In the genomic region with DNA sequence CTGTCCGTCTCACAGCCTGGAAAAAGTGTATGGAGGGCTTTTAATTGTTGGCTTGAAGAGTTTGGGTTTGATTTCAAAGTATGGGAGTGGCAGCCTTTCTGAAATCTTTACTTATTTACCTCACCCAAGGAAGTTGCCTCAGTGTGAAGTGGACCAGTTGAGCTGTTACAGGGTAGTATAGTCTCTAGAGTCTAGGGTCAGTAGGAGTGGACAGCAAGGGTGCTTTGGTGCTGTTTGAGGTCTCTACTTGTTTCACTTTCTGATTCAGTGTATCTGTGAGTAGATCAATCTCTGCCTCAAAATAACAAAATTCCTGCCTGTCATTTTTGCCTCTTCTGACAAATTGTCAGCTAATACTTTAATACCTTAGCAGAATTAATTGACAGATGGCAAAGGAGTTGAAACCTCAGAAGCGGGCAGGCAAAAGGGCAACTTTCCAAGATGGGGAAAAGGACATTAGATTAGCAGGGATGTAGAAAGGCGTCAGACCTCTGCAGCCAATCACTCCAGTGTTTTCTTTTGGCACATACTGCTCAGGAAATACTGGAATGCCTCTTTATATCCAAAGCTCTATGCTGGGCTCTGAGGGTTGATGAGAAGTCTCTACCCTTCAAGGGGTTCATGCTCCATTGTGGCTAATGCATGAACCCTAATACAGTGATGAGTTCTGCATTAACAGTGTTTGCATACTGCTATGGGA, we compare ENCODE assay signal across 13 cellular contexts. TPM values are rescaled to one million over a fixed set of nuclear protein-coding genes. Genes with fewer than 3 reads are reported as not detected.
DNase-seq lines count a peak whose midpoint lies in the region; ATAC-seq, FAIRE-seq and TF ChIP-seq lines count a peak whose summit lies in the region.
"Had no signal": no experiment of that assay in that cellular context is flagged by ENCODE, and none has a peak within 500 bp of the region (broad histone marks: within the 10 kb centered on the region; RNA-seq: fewer than 3 reads in every experiment).

No MANE protein-coding gene starts in this region.

- SMC1A ChIA-PET in GM12878 (lab: Charles Lee; ENCODE audit: uncharacterized antibody, unreplicated experiment), result interaction anchor here (0.7 to 2.9 kb wide), 8 partner anchors 10 to 46 kb away, joined by 3 to 10 read pairs (median 3); no protein-coding TSS in a partner anchor

- DNase-seq in AG04450 (ENCODE audit: low read depth, low spot score), result no peak
- peak; percentile 35 for DNase-seq in DMS 273 treated with DMSO at 0.1 percent for 48 hours (lab: John Stamatoyannopoulos, UW)
- DNase-seq in GM12878 (ENCODE audit: low read depth, low spot score), result no peak
- DNase-seq in hepatic stellate cell (ENCODE audit: low spot score), result no peak
- DNase-seq in mesendoderm, result no peak
- DNase-seq in iPS-NIHi7 (ENCODE audit: extremely low spot score), result no peak
- DNase-seq in foreskin melanocyte, result no peak
- DNase-seq: H9, KG1, NCI-H1694, small intestine had no signal

- no peak overlapping the region for H3K4me3 ChIP-seq in AG04450 (ENCODE audit: low read depth, low read length)
- H3K4me3 ChIP-seq in GM12878, result peak overlapping the region; percentile 48; the same call in 1 of the 2 replicates
- H3K4me3 ChIP-seq in liver (ENCODE audit: low read depth in 1 of 3, low read length in 3 of 3), result peak overlapping the region in 1 of 3 donors; percentile 15
- H3K4me3 ChIP-seq in mesendoderm (ENCODE audit: low read length), result no peak overlapping the region

- no peak overlapping the region for H3K4ac ChIP-seq in mesendoderm (ENCODE audit: low read depth, low read length)

- no peak overlapping the region for H3K9ac ChIP-seq in GM12878 (ENCODE audit: control insufficient read depth, insufficient read depth, low read length)
- no peak overlapping the region for H3K9ac ChIP-seq in liver (ENCODE audit: low read depth in 1 of 2, low read length in 2 of 2)
- H3K9ac ChIP-seq in mesendoderm (ENCODE audit: low read length), result no peak overlapping the region

- POLR2A ChIA-PET in AG04450 (lab: Yijun Ruan, JAX), result no interaction called here
- POLR2A ChIA-PET in GM12878 (lab: Charles Lee), result interaction anchor here (1.1 to 1.9 kb wide), 3 partner anchors 12 to 29 kb away, joined by 4 read pairs; no protein-coding TSS in a partner anchor

- no peak overlapping the region for H2AFZ ChIP-seq in GM12878 (ENCODE audit: control insufficient read depth, low read depth, low read length)

- no peak for TF ChIP-seq RAD21 in GM12878 (IDR thresholded peaks at IDR 0.05; ENCODE audit: insufficient read depth, low read depth, low read length)
- no peak for TF ChIP-seq RAD21 in liver (IDR thresholded peaks at IDR 0.05)

- H2AK5ac ChIP-seq in mesendoderm (ENCODE audit: low read length), result no peak overlapping the region

- RAD21 ChIA-PET in GM12878 (lab: Charles Lee; ENCODE audit: unreplicated experiment), result interaction anchor here (1.1 to 1.7 kb wide), 3 partner anchors 20 to 44 kb away, joined by 3 to 5 read pairs (median 3); a partner anchor contains a TSS

- intact Hi-C loops in GM12878 (cut with micrococcal nuclease; ENCODE audit: unreplicated experiment), result no loop called here

- H3K9me3 ChIP-seq in AG04450 (ENCODE audit: control insufficient read depth, insufficient read depth, low read length), result no peaks in the 10 kb centered on the region
- H3K9me3 ChIP-seq in GM12878 (replicated peaks; ENCODE audit: control insufficient read depth, insufficient read depth, low read length), result no peaks in the 10 kb centered on the region
- no peaks in the 10 kb centered on the region for H3K9me3 ChIP-seq in liver (ENCODE audit: control insufficient read depth in 4 of 4, low read length in 3 of 4)

- H3K27me3 ChIP-seq in AG04450 (ENCODE audit: control insufficient read depth, insufficient read depth, low read length) (no peaks in the 10 kb centered on the region), GM12878 (replicated peaks in 1 of 2; ENCODE audit: control insufficient read depth in 2 of 2, insufficient read depth in 2 of 2, low read length in 1 of 2) (no peaks in the 10 kb centered on the region), liver (ENCODE audit: control insufficient read depth in 4 of 4, insufficient read depth in 4 of 4, low read length in 3 of 4) (no peaks in the 10 kb centered on the region), mesendoderm (ENCODE audit: insufficient read depth, low read length, poor library complexity) (no peaks in the 10 kb centered on the region)

- H4K8ac ChIP-seq in mesendoderm (ENCODE audit: low read depth, low read length), result no peak overlapping the region

- no peak overlapping the region for H2BK120ac ChIP-seq in mesendoderm (ENCODE audit: low read depth, low read length)

- H3K4me1 ChIP-seq in GM12878 (ENCODE audit: control insufficient read depth, insufficient read depth, low read length) (no peaks in the 10 kb centered on the region), liver (ENCODE audit: control insufficient read depth in 4 of 4, insufficient read depth in 4 of 4, low read length in 3 of 4) (peaks cover 10 to 61% (median 60%) of the 10 kb centered on the region in 4 donors), mesendoderm (ENCODE audit: control insufficient read depth, low read depth, low read length) (no peaks in the 10 kb centered on the region)

- no peak for TF ChIP-seq EP300 in GM12878 (IDR thresholded peaks at IDR 0.05; ENCODE audit: borderline replicate concordance in 1 of 2, control insufficient read depth in 1 of 2, low read depth in 2 of 2, low read length in 2 of 2)

- H3K79me2 ChIP-seq in GM12878 (ENCODE audit: control insufficient read depth, insufficient read depth, low read length) (peaks cover 76% of the 10 kb centered on the region), mesendoderm (ENCODE audit: control insufficient read depth, insufficient read depth, low read length) (peaks cover 19% of the 10 kb centered on the region)

- no peak overlapping the region for H2BK15ac ChIP-seq in mesendoderm (replicated peaks; ENCODE audit: low read depth)

- no peak overlapping the region for H3K18ac ChIP-seq in mesendoderm (ENCODE audit: low read length)

- WGBS in GM12878 (ENCODE audit: insufficient coverage, insufficient replicate concordance, low lambda C conversion rate, missing lambda C conversion rate), result 85% methylated on average over 3 of the region's 3 CpGs
- WGBS in liver, result 47% methylated on average over 3 of the region's 3 CpGs
- no CpG with 5 or more reads among the region's 3 CpGs for WGBS in mesendoderm (ENCODE audit: extremely low coverage, insufficient coverage, low lambda C conversion rate)

- no peak for TF ChIP-seq POLR2A in GM12878 (IDR thresholded peaks at IDR 0.05; ENCODE audit: low read depth, low read length)

- no peak for FAIRE-seq in GM12878 (lab: Jason Lieb, UNC)
- FAIRE-seq: small intestine, urothelium cell line had no signal

- H3K56ac ChIP-seq in mesendoderm (ENCODE audit: low read length), result no peak overlapping the region

- CTCF ChIA-PET in AG04450 (lab: Charles Lee), result no interaction called here
- CTCF ChIA-PET in GM12878 (lab: Yijun Ruan, JAX), result interaction anchor here (0.8 to 2.3 kb wide), 5 partner anchors 20 to 47 kb away, joined by 3 to 9 read pairs (median 3); no protein-coding TSS in a partner anchor

- H3K27ac ChIP-seq in AG04450 (ENCODE audit: low read depth, low read length) (peak overlapping the region; percentile 25), GM12878 (ENCODE audit: control insufficient read depth, insufficient read depth) (no peak overlapping the region), liver (ENCODE audit: low read depth in 1 of 2, low read length in 2 of 2) (peak overlapping the region; percentile 1 to 41), mesendoderm (ENCODE audit: low read depth, low read length) (no peak overlapping the region)

- H4K5ac ChIP-seq in mesendoderm (ENCODE audit: low read length), result no peak overlapping the region

- peaks cover 17% of the 10 kb centered on the region for H4K20me1 ChIP-seq in GM12878 (ENCODE audit: control insufficient read depth, insufficient read depth)

- BruUV-seq in GM12878 (replicated peaks; lab: Mats Ljungman, UMichigan), result no TSS peak

- peaks cover 13% of the 10 kb centered on the region for H3K79me1 ChIP-seq in mesendoderm (ENCODE audit: low read length)

- TF ChIP-seq CTCF in AG04450 (IDR thresholded peaks at IDR 0.05; ENCODE audit: low read depth, low read length) (no peak), GM12878 (IDR thresholded peaks at IDR 0.05 in 2 of 3, conservative IDR thresholded peaks at IDR 0.05 in 1 of 3; ENCODE audit: control insufficient read depth in 2 of 3, extremely low read depth in 1 of 3, insufficient read depth in 1 of 3, low read depth in 3 of 3, low read length in 3 of 3) (no peak), liver (IDR thresholded peaks at IDR 0.05; ENCODE audit: low read depth, low read length, missing input control) (no peak)

- H3K36me3 ChIP-seq in GM12878 (ENCODE audit: control insufficient read depth in 2 of 2, insufficient read depth in 2 of 2, low read length in 1 of 2) (peaks cover 0 to 25% of the 10 kb centered on the region in 2 experiments; a peak in 2 of 4 replicates), liver (ENCODE audit: control insufficient read depth in 4 of 4, insufficient read depth in 3 of 4, low read depth in 1 of 4, low read length in 3 of 4) (peaks cover 3 to 19% (median 12%) of the 10 kb centered on the region in 4 donors), mesendoderm (ENCODE audit: control insufficient read depth, insufficient read depth, low read length) (peaks cover 5% of the 10 kb centered on the region)

- peak; percentile 85 for ATAC-seq in GM12878

- in situ Hi-C loops in GM12878 (cut with MboI), result loop anchor here (25.0 kb wide), 1 partner anchor 1847 kb away; a partner anchor contains a TSS

- peak overlapping the region; percentile 40 for H3K4me2 ChIP-seq in GM12878 (ENCODE audit: control insufficient read depth, insufficient read depth)
- H3K4me2 ChIP-seq in mesendoderm (ENCODE audit: low read length), result no peak overlapping the region

- H3K23ac ChIP-seq in mesendoderm (ENCODE audit: low read length), result no peak overlapping the region

- H2BK5ac ChIP-seq in mesendoderm (ENCODE audit: low read length), result no peak overlapping the region

RNA-seq across cellular contexts. Expression of a gene that starts 5.9 kb away (rescaled TPM):
- polyA plus RNA-seq in AG04450 (2011; rRNA removed) (36.2 and 48.2 TPM in 2 replicates), GM12878 (2011; rRNA removed) (87.5 and 132 TPM in 2 replicates), GM12878 (2014; fragmentation: Illumina TruSeq; extraction: Trizol) (59.5 and 68.1 TPM in 2 replicates), GM12878 (2014; fragmentation: Nextera tagmentation; extraction: Ambion mirVana) (10 to 100 TPM; 18.0 to 28.1 TPM), GM12878 (2014; rRNA removed) (36.4 and 41.5 TPM in 2 replicates), GM12878 (2016; fragmentation: Nextera tagmentation; extraction: Ambion mirVana) (10 to 100 TPM; 68.9 to 70.8 TPM), liver (10 to 100 TPM; 29.9 to 33.4 TPM)
- polyA minus RNA-seq in AG04450 (2011; rRNA and poly(A)+ RNA removed), result 26.5 and 39.0 TPM in 2 replicates
- total RNA-seq in GM12878 (2013; cell fraction: nucleolus; rRNA removed), result 127 and 131 TPM in 2 replicates
- total RNA-seq in GM12878 (2014; rRNA removed) (48.2 and 49.1 TPM in 2 replicates), GM12878 (2014; rRNA removed; fragmentation: Illumina TruSeq; extraction: Trizol) (68.8 and 72.4 TPM in 2 replicates), GM12878 (2021) (44.1 and 45.6 TPM in 2 replicates), liver (100 to 1,000 TPM in 1 of 2 donors, 10 to 100 TPM in 1; 52.1 to 104 TPM)
- polyA plus RNA-seq in GM12878 (2011; ENCODE audit: low read depth), result 41.7 TPM
- polyA plus RNA-seq in GM12878 (2011; cell fraction: cytosol; rRNA removed), result 40.0 and 41.4 TPM in 2 replicates
- 62.5 and 68.4 TPM in 2 replicates for polyA plus RNA-seq in GM12878 (2011; cell fraction: nucleus; rRNA removed)
- polyA plus RNA-seq in GM12878 (2012), result 65.0 and 74.9 TPM in 2 replicates
- polyA minus RNA-seq in GM12878 (2011; rRNA and poly(A)+ RNA removed), result 49.6 and 65.0 TPM in 2 replicates
- 39.8 and 43.3 TPM in 2 replicates for polyA minus RNA-seq in GM12878 (2011; cell fraction: cytosol; rRNA and poly(A)+ RNA removed)
- 32.5 and 48.0 TPM in 2 replicates for polyA minus RNA-seq in GM12878 (2011; cell fraction: nucleus; rRNA and poly(A)+ RNA removed)
- 22.6 TPM for polyA plus RNA-seq in mesendoderm (2013, experiment 1 of 2)
- polyA plus RNA-seq in mesendoderm (2013, experiment 2 of 2), result 22.6 TPM

RNA-seq across cellular contexts. Expression of a gene that starts 44.3 kb away (rescaled TPM):
- polyA plus RNA-seq in AG04450 (2011; rRNA removed) (16.3 and 18.1 TPM in 2 replicates), GM12878 (2011; rRNA removed) (49.3 and 51.4 TPM in 2 replicates), GM12878 (2014; fragmentation: Illumina TruSeq; extraction: Trizol) (42.2 and 49.6 TPM in 2 replicates), GM12878 (2014; fragmentation: Nextera tagmentation; extraction: Ambion mirVana) (10 to 100 TPM in 1 of 2 experiments, 1 to 10 TPM in 1; 8.4 to 25.7 TPM), GM12878 (2014; rRNA removed) (41.9 and 42.9 TPM in 2 replicates), GM12878 (2016; fragmentation: Nextera tagmentation; extraction: Ambion mirVana) (10 to 100 TPM; 54.2 to 57.6 TPM), liver (10 to 100 TPM; 15.6 to 21.0 TPM)
- polyA minus RNA-seq in AG04450 (2011; rRNA and poly(A)+ RNA removed), result 11.4 and 18.6 TPM in 2 replicates
- 46.6 and 49.8 TPM in 2 replicates for total RNA-seq in GM12878 (2013; cell fraction: nucleolus; rRNA removed)
- total RNA-seq in GM12878 (2014; rRNA removed) (47.4 and 51.9 TPM in 2 replicates), GM12878 (2014; rRNA removed; fragmentation: Illumina TruSeq; extraction: Trizol) (38.3 and 40.3 TPM in 2 replicates), GM12878 (2021) (41.9 TPM in 2 replicates), liver (10 to 100 TPM; 20.6 to 24.7 TPM)
- 43.3 TPM for polyA plus RNA-seq in GM12878 (2011; ENCODE audit: low read depth)
- 49.1 and 52.7 TPM in 2 replicates for polyA plus RNA-seq in GM12878 (2011; cell fraction: cytosol; rRNA removed)
- 104 and 110 TPM in 2 replicates for polyA plus RNA-seq in GM12878 (2011; cell fraction: nucleus; rRNA removed)
- polyA plus RNA-seq in GM12878 (2012), result 28.9 and 32.2 TPM in 2 replicates
- 40.5 and 50.8 TPM in 2 replicates for polyA minus RNA-seq in GM12878 (2011; rRNA and poly(A)+ RNA removed)
- polyA minus RNA-seq in GM12878 (2011; cell fraction: cytosol; rRNA and poly(A)+ RNA removed), result 13.6 and 17.7 TPM in 2 replicates
- 21.9 and 34.4 TPM in 2 replicates for polyA minus RNA-seq in GM12878 (2011; cell fraction: nucleus; rRNA and poly(A)+ RNA removed)
- 15.7 TPM for polyA plus RNA-seq in mesendoderm (2013, experiment 1 of 2)
- 16.1 TPM for polyA plus RNA-seq in mesendoderm (2013, experiment 2 of 2)

Comparison
In these comparisons a context has a peak if more than half of its experiments do, and no peak if none do; other contexts are left out.
1. H3K27ac ChIP-seq: peak in AG04450 (single experiment) and liver (2 of 2); none in GM12878 (single experiment) and mesendoderm (single experiment).